ENCODE assay signal across 9 cellular contexts in genomic region chr18:63430526-63430925, GRCh38. TPM values are rescaled to one million over a fixed set of nuclear protein-coding genes. Genes with fewer than 3 reads are reported as not detected.
"Had no signal": no experiment of that assay in that cellular context is flagged by ENCODE, and none has a peak within 500 bp of the region (broad histone marks: within the 10 kb centered on the region; RNA-seq: fewer than 3 reads in every experiment).

No MANE protein-coding gene starts in this region.

- FAIRE-seq: HepG2, HTR-8/SVneo, K562 had no signal

- H3K36me3 Mint-ChIP-seq: IgD-negative memory B cell had no signal

- H3K9ac ChIP-seq: KMS-11 had no signal

- H3K4me1 Mint-ChIP-seq: IgD-negative memory B cell had no signal

- H3K27ac Mint-ChIP-seq: IgD-negative memory B cell had no signal

- H3K27ac ChIP-seq: HL-60, KMS-11 had no signal

- DNase-seq: IMR-90, KBM-7, KG1 had no signal

- ATAC-seq: HepG2, K562 had no signal

- H3K4me3 ChIP-seq: K562 had no signal

- H3K4me2 ChIP-seq: KMS-11 had no signal

- H3K9me3 Mint-ChIP-seq: IgD-negative memory B cell had no signal

RNA-seq across cellular contexts. Expression of gene SERPINB5, which starts 46.2 kb away (rescaled TPM):
- total RNA-seq: HepG2, IMR-90 had no signal
- polyA plus RNA-seq: HepG2, IgD-negative memory B cell, IMR-90 had no signal
